In the genomic region with DNA sequence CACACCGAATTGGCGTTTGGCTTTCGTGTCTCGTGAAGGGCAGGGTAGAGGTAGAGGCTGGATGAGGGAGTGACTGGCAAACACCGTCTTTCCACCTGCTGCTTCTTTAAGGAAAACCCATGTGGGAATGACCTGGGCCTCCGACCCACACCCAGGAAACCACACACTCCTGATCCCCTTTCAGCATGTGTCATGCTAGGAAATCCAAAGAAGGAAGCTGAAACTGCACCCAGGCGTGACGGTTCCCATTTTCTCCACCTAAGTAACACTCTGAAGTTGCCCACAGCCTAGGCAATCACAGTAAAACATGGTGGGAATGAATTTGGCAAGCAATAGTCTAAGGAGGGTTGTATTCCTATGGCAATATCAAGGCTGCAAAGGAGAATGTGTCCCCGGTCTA, we compare ENCODE assay signal across 22 cellular contexts.
"Had no signal": no experiment of that assay in that cellular context is flagged by ENCODE, and none has a peak within 500 bp of the region (broad histone marks: within the 10 kb centered on the region; RNA-seq: fewer than 3 reads in every experiment).

No MANE protein-coding gene starts in this region.

- H3K4me3 ChIP-seq: coronary artery, dorsolateral prefrontal cortex, left ventricle myocardium inferior, lower lobe of right lung, right atrium auricular region, sigmoid colon, skin epidermis, stomach, thoracic aorta, transverse colon had no signal

- FAIRE-seq: frontal cortex had no signal

- H3K36me3 Mint-ChIP-seq: mesothelial cell of epicardium had no signal

- H3K27ac Mint-ChIP-seq: memory B cell, mesothelial cell of epicardium, natural killer cell had no signal

- H3K27me3 ChIP-seq: neutrophil, right atrium auricular region, sigmoid colon, stomach, transverse colon had no signal

- H3K4me1 Mint-ChIP-seq: mesothelial cell of epicardium, natural killer cell had no signal

- H3K4me1 ChIP-seq: left ventricle myocardium inferior, lower lobe of right lung, right atrium auricular region, sigmoid colon, stomach, transverse colon had no signal

- H3K36me3 ChIP-seq: left ventricle myocardium inferior, lower lobe of right lung, neutrophil, right atrium auricular region, sigmoid colon, stomach, thoracic aorta, transverse colon had no signal

- H3K9me3 ChIP-seq: left ventricle myocardium inferior, lower lobe of right lung, neutrophil, right atrium auricular region, sigmoid colon, stomach, thoracic aorta, transverse colon had no signal

- H3K4me3 Mint-ChIP-seq: memory B cell, mesothelial cell of epicardium, natural killer cell had no signal

- DNase-seq: dorsolateral prefrontal cortex; effector CD8-positive, alpha-beta T cell; islet precursor cell; left cardiac atrium; left ventricle myocardium inferior; lower lobe of right lung; natural killer cell; posterior cingulate gyrus; sigmoid colon; stimulated activated naive CD4-positive, alpha-beta T cell; stomach; substantia nigra; transverse colon had no signal

- ATAC-seq: esophagus mucosa, left cardiac atrium, lower lobe of right lung, natural killer cell had no signal

- H3K27ac ChIP-seq: coronary artery, dorsolateral prefrontal cortex, left ventricle myocardium inferior, lower lobe of right lung, neutrophil, right atrium auricular region, sigmoid colon, skin epidermis, stomach, thoracic aorta, transverse colon had no signal

- H3K9me3 Mint-ChIP-seq: memory B cell, mesothelial cell of epicardium had no signal
